Comparison of ENCODE assay signal across 1 cellular context in genomic region chr5:181107699-181108098, GRCh38.
TF ChIP-seq lines count a peak whose summit lies in the region.

No MANE protein-coding gene starts in this region.

TF ChIP-seq in K562, 482 proteins besides CTCF, POLR2A, EP300 and RAD21 (continued from another document and continues in another):
- TF ChIP-seq ZNF407 (IDR thresholded peaks at IDR 0.05; ENCODE audit: low read depth) (no peak), ADNP (tag; IDR thresholded peaks at IDR 0.05) (no peak), LEF1 (IDR thresholded peaks at IDR 0.05) (peak; percentile 79; the same call in 1 of the 2 replicates), E2F6 (IDR thresholded peaks at IDR 0.05; ENCODE audit: borderline replicate concordance in 1 of 2, extremely low read depth in 1 of 2, insufficient read depth in 1 of 2, insufficient read length in 1 of 2, low read depth in 1 of 2, low read length in 1 of 2, poor library complexity in 1 of 2, severe bottlenecking in 1 of 2) (peak in 1 of 2 experiments; percentile 45), SIRT6 (IDR thresholded peaks at IDR 0.05; ENCODE audit: low read depth, low read length) (no peak), PHF21A (IDR thresholded peaks at IDR 0.05; ENCODE audit: borderline replicate concordance, low read depth) (peak; percentile 51; the same call in 1 of the 2 replicates), TEAD2 (tag; IDR thresholded peaks at IDR 0.05) (no peak), HOXB6 (CRISPR knock-in tag; IDR thresholded peaks at IDR 0.05; ENCODE audit: borderline replicate concordance) (no peak), PHF8 (IDR thresholded peaks at IDR 0.05; ENCODE audit: borderline replicate concordance, low read length) (no peak), TAL1 (IDR thresholded peaks at IDR 0.05) (peak; percentile 73; the same call in 1 of the 2 replicates), MAFF (IDR thresholded peaks at IDR 0.05; ENCODE audit: low read length) (0 out of 2 replicates have a peak, but pooled peaks have one; percentile 0), ZNF561 (CRISPR knock-in tag; conservative IDR thresholded peaks at IDR 0.05) (no peak), MTA2 (IDR thresholded peaks at IDR 0.05; ENCODE audit: low read depth) (peak; percentile 43; the same call in 1 of the 2 replicates), ZBTB7A (IDR thresholded peaks at IDR 0.05; ENCODE audit: borderline replicate concordance, control insufficient read depth, low read depth, low read length) (no peak), FOXM1 (IDR thresholded peaks at IDR 0.05; ENCODE audit: low read depth) (peak; percentile 37; the same call in 1 of the 2 replicates), FOXM1 (CRISPR knock-in tag; IDR thresholded peaks at IDR 0.05; ENCODE audit: low read depth) (no peak), RBBP5 (IDR thresholded peaks at IDR 0.05; ENCODE audit: borderline replicate concordance, insufficient read depth, low read length, poor library complexity, severe bottlenecking) (peak; percentile 19), ELK3 (CRISPR knock-in tag; IDR thresholded peaks at IDR 0.05) (no peak), ZNF589 (CRISPR knock-in tag; IDR thresholded peaks at IDR 0.05; ENCODE audit: low read depth) (no peak), SP2 (IDR thresholded peaks at IDR 0.05; ENCODE audit: extremely low read depth, low read depth, low read length, poor library complexity, severe bottlenecking) (no peak), MED1 (CRISPR knock-in tag; IDR thresholded peaks at IDR 0.05; ENCODE audit: borderline replicate concordance) (no peak), ZNF79 (CRISPR knock-in tag; IDR thresholded peaks at IDR 0.05; ENCODE audit: low read depth) (no peak), ARID4B (CRISPR knock-in tag; IDR thresholded peaks at IDR 0.05) (no peak), ZNF592 (IDR thresholded peaks at IDR 0.05) (no peak), BRD9 (IDR thresholded peaks at IDR 0.05; ENCODE audit: low read depth, partially characterized antibody) (no peak), SOX6 (IDR thresholded peaks at IDR 0.05) (peak; percentile 36; the same call in 1 of the 2 replicates), TOE1 (IDR thresholded peaks at IDR 0.05; ENCODE audit: borderline replicate concordance) (no peak), TOE1 (CRISPR knock-in tag; IDR thresholded peaks at IDR 0.05; ENCODE audit: borderline replicate concordance, low read depth) (no peak), TRIM24 (IDR thresholded peaks at IDR 0.05) (no peak; a peak in 1 of 4 replicates), ETV5 (CRISPR knock-in tag; IDR thresholded peaks at IDR 0.05; ENCODE audit: low read depth) (no peak), KDM1A (IDR thresholded peaks at IDR 0.05) (peak in 1 of 2 experiments; percentile 54; a peak in 1 of 4 replicates), SAP30 (IDR thresholded peaks at IDR 0.05; ENCODE audit: borderline replicate concordance, insufficient read depth, low read depth, low read length, poor library complexity, severe bottlenecking) (no peak), TCF7 (IDR thresholded peaks at IDR 0.05; ENCODE audit: borderline replicate concordance) (peak; percentile 88), CBFB (CRISPR knock-in tag; IDR thresholded peaks at IDR 0.05) (no peak), TFAP4 (CRISPR knock-in tag; IDR thresholded peaks at IDR 0.05; ENCODE audit: borderline replicate concordance) (peak; percentile 53)
